ENCODE assay signal across 2 cellular contexts in genomic region chr11:67118059-67118766, GRCh38.
TF ChIP-seq lines count a peak whose summit lies in the region.

No MANE protein-coding gene starts in this region.

TF ChIP-seq in IMR-90, 13 proteins besides CTCF, POLR2A, EP300 and RAD21:
- TF ChIP-seq MAZ (IDR thresholded peaks at IDR 0.05; ENCODE audit: borderline replicate concordance, low read depth, low read length), result 0 out of 2 replicates have a peak, but pooled peaks have one; percentile 12
- TF ChIP-seq MAFK (IDR thresholded peaks at IDR 0.05; ENCODE audit: low read depth, low read length), result no peak

TF ChIP-seq in H1, 55 proteins besides CTCF, POLR2A, EP300 and RAD21:
- TF ChIP-seq TEAD4 (IDR thresholded peaks at IDR 0.05; ENCODE audit: low read depth, low read length) (no peak), PHF8 (conservative IDR thresholded peaks at IDR 0.05; ENCODE audit: low read depth, low read length) (peak; percentile 70), E2F6 (IDR thresholded peaks at IDR 0.05) (0 out of 2 replicates have a peak, but pooled peaks have one; percentile 19), YY1 (IDR thresholded peaks at IDR 0.05; ENCODE audit: low read depth, low read length) (peak; percentile 65; the same call in 1 of the 2 replicates), JUND (IDR thresholded peaks at IDR 0.05; ENCODE audit: low read length) (no peak), TAF7 (optimal IDR thresholded peaks at IDR 0.05; ENCODE audit: borderline replicate concordance, low read depth, low read length) (peak; percentile 62), BACH1 (IDR thresholded peaks at IDR 0.05; ENCODE audit: low read length) (no peak), SIN3A (conservative IDR thresholded peaks at IDR 0.05 in 1 of 2, IDR thresholded peaks at IDR 0.05 in 1 of 2; ENCODE audit: low read depth in 1 of 2, low read length in 2 of 2) (peak in 1 of 2 experiments; percentile 9; a peak in 1 of 4 replicates), RBBP5 (IDR thresholded peaks at IDR 0.05; ENCODE audit: borderline replicate concordance, low read depth, low read length) (0 out of 2 replicates have a peak, but pooled peaks have one; percentile 16), HDAC2 (IDR thresholded peaks at IDR 0.05; ENCODE audit: borderline replicate concordance in 1 of 2, low read depth in 2 of 2, low read length in 2 of 2) (peak in 1 of 2 experiments; percentile 18; a peak in 1 of 4 replicates), KDM4A (IDR thresholded peaks at IDR 0.05; ENCODE audit: low read depth, low read length, severe bottlenecking) (peak; percentile 86), CBX5 (IDR thresholded peaks at IDR 0.05; ENCODE audit: low read depth, low read length) (no peak), SRF (IDR thresholded peaks at IDR 0.05; ENCODE audit: low read depth, low read length) (no peak)
